1 cellular context compared by ENCODE assay signal in the genomic region with DNA sequence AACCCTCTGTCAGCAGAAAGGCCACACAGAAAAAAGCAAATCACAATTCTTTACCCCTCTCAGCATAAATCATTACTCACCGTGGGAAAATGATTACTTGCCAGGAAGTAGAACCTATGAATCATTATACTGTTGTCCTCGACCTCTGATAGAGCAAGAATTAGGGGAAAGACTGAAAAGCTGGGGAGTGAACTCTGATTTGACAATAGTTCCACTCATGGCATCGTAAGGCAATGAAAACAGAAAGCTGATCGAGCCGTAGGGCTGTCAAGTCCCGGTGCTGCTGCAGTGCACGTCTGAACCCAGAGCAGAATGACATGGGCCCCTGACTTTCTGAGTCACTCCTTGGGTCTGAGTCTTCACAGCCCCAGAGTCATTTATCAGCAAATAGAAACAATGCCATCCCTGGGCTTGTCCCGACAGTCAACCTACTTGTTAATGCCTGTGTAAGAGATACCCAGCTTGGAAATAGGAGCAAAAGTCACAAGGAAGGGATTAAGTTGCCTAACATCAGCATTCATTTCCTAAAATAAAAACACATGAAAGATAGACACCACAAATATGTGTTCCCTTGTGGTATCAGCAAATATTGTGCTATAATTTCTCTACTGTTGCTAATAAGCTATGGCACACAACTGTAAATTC.
A peak's percentile ranks its signal among the peaks of the same experiment; 100 is the strongest.
TF ChIP-seq lines count a peak whose summit lies in the region.

No MANE protein-coding gene starts in this region.

TF ChIP-seq in HEK293, 187 proteins besides CTCF, POLR2A, EP300 and RAD21 (continued from another document and continues in another):
- TF ChIP-seq, protein P1, sequence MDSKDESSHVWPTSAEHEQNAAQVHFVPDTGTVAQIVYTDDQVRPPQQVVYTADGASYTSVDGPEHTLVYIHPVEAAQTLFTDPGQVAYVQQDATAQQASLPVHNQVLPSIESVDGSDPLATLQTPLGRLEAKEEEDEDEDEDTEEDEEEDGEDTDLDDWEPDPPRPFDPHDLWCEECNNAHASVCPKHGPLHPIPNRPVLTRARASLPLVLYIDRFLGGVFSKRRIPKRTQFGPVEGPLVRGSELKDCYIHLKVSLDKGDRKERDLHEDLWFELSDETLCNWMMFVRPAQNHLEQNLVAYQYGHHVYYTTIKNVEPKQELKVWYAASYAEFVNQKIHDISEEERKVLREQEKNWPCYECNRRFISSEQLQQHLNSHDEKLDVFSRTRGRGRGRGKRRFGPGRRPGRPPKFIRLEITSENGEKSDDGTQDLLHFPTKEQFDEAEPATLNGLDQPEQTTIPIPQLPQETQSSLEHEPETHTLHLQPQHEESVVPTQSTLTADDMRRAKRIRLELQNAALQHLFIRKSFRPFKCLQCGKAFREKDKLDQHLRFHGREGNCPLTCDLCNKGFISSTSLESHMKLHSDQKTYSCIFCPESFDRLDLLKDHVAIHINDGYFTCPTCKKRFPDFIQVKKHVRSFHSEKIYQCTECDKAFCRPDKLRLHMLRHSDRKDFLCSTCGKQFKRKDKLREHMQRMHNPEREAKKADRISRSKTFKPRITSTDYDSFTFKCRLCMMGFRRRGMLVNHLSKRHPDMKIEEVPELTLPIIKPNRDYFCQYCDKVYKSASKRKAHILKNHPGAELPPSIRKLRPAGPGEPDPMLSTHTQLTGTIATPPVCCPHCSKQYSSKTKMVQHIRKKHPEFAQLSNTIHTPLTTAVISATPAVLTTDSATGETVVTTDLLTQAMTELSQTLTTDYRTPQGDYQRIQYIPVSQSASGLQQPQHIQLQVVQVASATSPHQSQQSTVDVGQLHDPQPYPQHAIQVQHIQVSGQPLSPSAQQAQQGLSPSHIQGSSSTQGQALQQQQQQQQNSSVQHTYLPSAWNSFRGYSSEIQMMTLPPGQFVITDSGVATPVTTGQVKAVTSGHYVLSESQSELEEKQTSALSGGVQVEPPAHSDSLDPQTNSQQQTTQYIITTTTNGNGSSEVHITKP (tag by site-specific recombination; IDR thresholded peaks at IDR 0.05), result 0 out of 2 replicates have a peak, but pooled peaks have one; percentile 16
- no peak for TF ChIP-seq SALL2 (tag by site-specific recombination; IDR thresholded peaks at IDR 0.05; ENCODE audit: borderline replicate concordance)
- TF ChIP-seq GLI2 (tag by site-specific recombination; IDR thresholded peaks at IDR 0.05; ENCODE audit: borderline replicate concordance, low read depth), result no peak
- TF ChIP-seq ZNF214 (tag by site-specific recombination; IDR thresholded peaks at IDR 0.05; ENCODE audit: borderline replicate concordance), result no peak
- no peak for TF ChIP-seq ZNF248 (tag by site-specific recombination; IDR thresholded peaks at IDR 0.05)
- TF ChIP-seq, protein P2, sequence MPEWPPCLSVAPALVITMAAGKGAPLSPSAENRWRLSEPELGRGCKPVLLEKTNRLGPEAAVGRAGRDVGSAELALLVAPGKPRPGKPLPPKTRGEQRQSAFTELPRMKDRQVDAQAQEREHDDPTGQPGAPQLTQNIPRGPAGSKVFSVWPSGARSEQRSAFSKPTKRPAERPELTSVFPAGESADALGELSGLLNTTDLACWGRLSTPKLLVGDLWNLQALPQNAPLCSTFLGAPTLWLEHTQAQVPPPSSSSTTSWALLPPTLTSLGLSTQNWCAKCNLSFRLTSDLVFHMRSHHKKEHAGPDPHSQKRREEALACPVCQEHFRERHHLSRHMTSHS (tag by site-specific recombination; IDR thresholded peaks at IDR 0.05), result no peak
- TF ChIP-seq, protein P3, sequence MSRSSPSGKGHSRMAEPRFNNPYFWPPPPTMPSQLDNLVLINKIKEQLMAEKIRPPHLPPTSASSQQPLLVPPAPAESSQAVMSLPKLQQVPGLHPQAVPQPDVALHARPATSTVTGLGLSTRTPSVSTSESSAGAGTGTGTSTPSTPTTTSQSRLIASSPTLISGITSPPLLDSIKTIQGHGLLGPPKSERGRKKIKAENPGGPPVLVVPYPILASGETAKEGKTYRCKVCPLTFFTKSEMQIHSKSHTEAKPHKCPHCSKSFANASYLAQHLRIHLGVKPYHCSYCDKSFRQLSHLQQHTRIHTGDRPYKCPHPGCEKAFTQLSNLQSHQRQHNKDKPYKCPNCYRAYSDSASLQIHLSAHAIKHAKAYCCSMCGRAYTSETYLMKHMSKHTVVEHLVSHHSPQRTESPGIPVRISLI (tag by site-specific recombination; IDR thresholded peaks at IDR 0.05), result peak; percentile 77; the same call in 1 of the 2 replicates
- TF ChIP-seq ZNF747 (tag by site-specific recombination; IDR thresholded peaks at IDR 0.05), result no peak
- no peak for TF ChIP-seq ZNF16 (tag by site-specific recombination; IDR thresholded peaks at IDR 0.05; ENCODE audit: low read depth)
- TF ChIP-seq, protein P4, sequence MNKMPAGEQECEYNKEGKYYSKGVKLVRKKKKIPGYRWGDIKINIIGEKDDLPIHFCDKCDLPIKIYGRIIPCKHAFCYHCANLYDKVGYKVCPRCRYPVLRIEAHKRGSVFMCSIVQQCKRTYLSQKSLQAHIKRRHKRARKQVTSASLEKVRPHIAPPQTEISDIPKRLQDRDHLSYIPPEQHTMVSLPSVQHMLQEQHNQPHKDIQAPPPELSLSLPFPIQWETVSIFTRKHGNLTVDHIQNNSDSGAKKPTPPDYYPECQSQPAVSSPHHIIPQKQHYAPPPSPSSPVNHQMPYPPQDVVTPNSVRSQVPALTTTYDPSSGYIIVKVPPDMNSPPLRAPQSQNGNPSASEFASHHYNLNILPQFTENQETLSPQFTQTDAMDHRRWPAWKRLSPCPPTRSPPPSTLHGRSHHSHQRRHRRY (tag by site-specific recombination; IDR thresholded peaks at IDR 0.05), result no peak
- TF ChIP-seq ZNF623 (tag by site-specific recombination; IDR thresholded peaks at IDR 0.05), result no peak
- TF ChIP-seq ZNF341 (tag by site-specific recombination; IDR thresholded peaks at IDR 0.05; ENCODE audit: low read depth), result no peak
- no peak for TF ChIP-seq YY1 (tag by site-specific recombination; IDR thresholded peaks at IDR 0.05)
- no peak for TF ChIP-seq ZNF837 (tag by site-specific recombination; IDR thresholded peaks at IDR 0.05)
- TF ChIP-seq, protein P5, sequence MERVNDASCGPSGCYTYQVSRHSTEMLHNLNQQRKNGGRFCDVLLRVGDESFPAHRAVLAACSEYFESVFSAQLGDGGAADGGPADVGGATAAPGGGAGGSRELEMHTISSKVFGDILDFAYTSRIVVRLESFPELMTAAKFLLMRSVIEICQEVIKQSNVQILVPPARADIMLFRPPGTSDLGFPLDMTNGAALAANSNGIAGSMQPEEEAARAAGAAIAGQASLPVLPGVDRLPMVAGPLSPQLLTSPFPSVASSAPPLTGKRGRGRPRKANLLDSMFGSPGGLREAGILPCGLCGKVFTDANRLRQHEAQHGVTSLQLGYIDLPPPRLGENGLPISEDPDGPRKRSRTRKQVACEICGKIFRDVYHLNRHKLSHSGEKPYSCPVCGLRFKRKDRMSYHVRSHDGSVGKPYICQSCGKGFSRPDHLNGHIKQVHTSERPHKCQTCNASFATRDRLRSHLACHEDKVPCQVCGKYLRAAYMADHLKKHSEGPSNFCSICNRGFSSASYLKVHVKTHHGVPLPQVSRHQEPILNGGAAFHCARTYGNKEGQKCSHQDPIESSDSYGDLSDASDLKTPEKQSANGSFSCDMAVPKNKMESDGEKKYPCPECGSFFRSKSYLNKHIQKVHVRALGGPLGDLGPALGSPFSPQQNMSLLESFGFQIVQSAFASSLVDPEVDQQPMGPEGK (tag by site-specific recombination; IDR thresholded peaks at IDR 0.05), result peak; percentile 59; the same call in 1 of the 2 replicates
- TF ChIP-seq ZNF670 (tag by site-specific recombination; IDR thresholded peaks at IDR 0.05; ENCODE audit: low read depth), result no peak
- no peak for TF ChIP-seq ZNF146 (tag by site-specific recombination; IDR thresholded peaks at IDR 0.05)
- TF ChIP-seq ZNF549 (tag by site-specific recombination; IDR thresholded peaks at IDR 0.05), result no peak
- no peak for TF ChIP-seq ZNF514 (tag by site-specific recombination; IDR thresholded peaks at IDR 0.05)
- no peak for TF ChIP-seq ZNF23 (tag by site-specific recombination; IDR thresholded peaks at IDR 0.05; ENCODE audit: borderline replicate concordance)
- TF ChIP-seq ZSCAN30 (tag by site-specific recombination; IDR thresholded peaks at IDR 0.05), result no peak
- TF ChIP-seq RBAK (tag by site-specific recombination; IDR thresholded peaks at IDR 0.05), result no peak
- no peak for TF ChIP-seq KLF7 (tag by site-specific recombination; IDR thresholded peaks at IDR 0.05; ENCODE audit: borderline replicate concordance)
- no peak for TF ChIP-seq ZNF266 (tag by site-specific recombination; IDR thresholded peaks at IDR 0.05; ENCODE audit: low read depth)
- TF ChIP-seq, protein P6, sequence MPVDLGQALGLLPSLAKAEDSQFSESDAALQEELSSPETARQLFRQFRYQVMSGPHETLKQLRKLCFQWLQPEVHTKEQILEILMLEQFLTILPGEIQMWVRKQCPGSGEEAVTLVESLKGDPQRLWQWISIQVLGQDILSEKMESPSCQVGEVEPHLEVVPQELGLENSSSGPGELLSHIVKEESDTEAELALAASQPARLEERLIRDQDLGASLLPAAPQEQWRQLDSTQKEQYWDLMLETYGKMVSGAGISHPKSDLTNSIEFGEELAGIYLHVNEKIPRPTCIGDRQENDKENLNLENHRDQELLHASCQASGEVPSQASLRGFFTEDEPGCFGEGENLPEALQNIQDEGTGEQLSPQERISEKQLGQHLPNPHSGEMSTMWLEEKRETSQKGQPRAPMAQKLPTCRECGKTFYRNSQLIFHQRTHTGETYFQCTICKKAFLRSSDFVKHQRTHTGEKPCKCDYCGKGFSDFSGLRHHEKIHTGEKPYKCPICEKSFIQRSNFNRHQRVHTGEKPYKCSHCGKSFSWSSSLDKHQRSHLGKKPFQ (tag by site-specific recombination; IDR thresholded peaks at IDR 0.05), result no peak
- no peak for TF ChIP-seq ZNF274 (IDR thresholded peaks at IDR 0.05; ENCODE audit: low read length)
- TF ChIP-seq ZNF274 (tag by site-specific recombination; IDR thresholded peaks at IDR 0.05; ENCODE audit: borderline replicate concordance), result no peak
- TF ChIP-seq ZNF24 (tag by site-specific recombination; IDR thresholded peaks at IDR 0.05), result no peak
- TF ChIP-seq ZNF140 (tag by site-specific recombination; IDR thresholded peaks at IDR 0.05), result no peak
- no peak for TF ChIP-seq ZBTB1 (tag by site-specific recombination; IDR thresholded peaks at IDR 0.05)
- TF ChIP-seq ZNF155 (tag by site-specific recombination; IDR thresholded peaks at IDR 0.05), result no peak
- TF ChIP-seq SP2 (tag by site-specific recombination; IDR thresholded peaks at IDR 0.05), result no peak
- TF ChIP-seq, protein P7, sequence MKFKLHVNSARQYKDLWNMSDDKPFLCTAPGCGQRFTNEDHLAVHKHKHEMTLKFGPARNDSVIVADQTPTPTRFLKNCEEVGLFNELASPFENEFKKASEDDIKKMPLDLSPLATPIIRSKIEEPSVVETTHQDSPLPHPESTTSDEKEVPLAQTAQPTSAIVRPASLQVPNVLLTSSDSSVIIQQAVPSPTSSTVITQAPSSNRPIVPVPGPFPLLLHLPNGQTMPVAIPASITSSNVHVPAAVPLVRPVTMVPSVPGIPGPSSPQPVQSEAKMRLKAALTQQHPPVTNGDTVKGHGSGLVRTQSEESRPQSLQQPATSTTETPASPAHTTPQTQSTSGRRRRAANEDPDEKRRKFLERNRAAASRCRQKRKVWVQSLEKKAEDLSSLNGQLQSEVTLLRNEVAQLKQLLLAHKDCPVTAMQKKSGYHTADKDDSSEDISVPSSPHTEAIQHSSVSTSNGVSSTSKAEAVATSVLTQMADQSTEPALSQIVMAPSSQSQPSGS (tag by site-specific recombination; IDR thresholded peaks at IDR 0.05; ENCODE audit: low read depth), result no peak
- 0 out of 2 replicates have a peak, but pooled peaks have one; percentile 10 for TF ChIP-seq MEIS1 (CRISPR knock-in tag; IDR thresholded peaks at IDR 0.05; ENCODE audit: borderline replicate concordance)
- TF ChIP-seq ZNF2 (tag by site-specific recombination; IDR thresholded peaks at IDR 0.05), result 0 out of 2 replicates have a peak, but pooled peaks have one; percentile 14
- TF ChIP-seq SCRT2 (tag by site-specific recombination; IDR thresholded peaks at IDR 0.05), result peak; percentile 45
- TF ChIP-seq ZNF354C (tag by site-specific recombination; IDR thresholded peaks at IDR 0.05; ENCODE audit: borderline replicate concordance, low read depth), result no peak
- TF ChIP-seq, protein P8, sequence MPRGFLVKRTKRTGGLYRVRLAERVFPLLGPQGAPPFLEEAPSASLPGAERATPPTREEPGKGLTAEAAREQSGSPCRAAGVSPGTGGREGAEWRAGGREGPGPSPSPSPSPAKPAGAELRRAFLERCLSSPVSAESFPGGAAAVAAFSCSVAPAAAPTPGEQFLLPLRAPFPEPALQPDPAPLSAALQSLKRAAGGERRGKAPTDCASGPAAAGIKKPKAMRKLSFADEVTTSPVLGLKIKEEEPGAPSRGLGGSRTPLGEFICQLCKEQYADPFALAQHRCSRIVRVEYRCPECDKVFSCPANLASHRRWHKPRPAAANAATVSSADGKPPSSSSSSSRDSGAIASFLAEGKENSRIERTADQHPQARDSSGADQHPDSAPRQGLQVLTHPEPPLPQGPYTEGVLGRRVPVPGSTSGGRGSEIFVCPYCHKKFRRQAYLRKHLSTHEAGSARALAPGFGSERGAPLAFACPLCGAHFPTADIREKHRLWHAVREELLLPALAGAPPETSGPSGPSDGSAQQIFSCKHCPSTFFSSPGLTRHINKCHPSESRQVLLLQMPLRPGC (tag by site-specific recombination; IDR thresholded peaks at IDR 0.05), result no peak
- no peak for TF ChIP-seq ZNF707 (tag by site-specific recombination; IDR thresholded peaks at IDR 0.05)
- TF ChIP-seq ZNF610 (tag by site-specific recombination; IDR thresholded peaks at IDR 0.05; ENCODE audit: borderline replicate concordance), result no peak
- no peak for TF ChIP-seq ZFP41 (tag by site-specific recombination; IDR thresholded peaks at IDR 0.05; ENCODE audit: borderline replicate concordance)
- peak; percentile 58 for TF ChIP-seq ZXDB (tag by site-specific recombination; IDR thresholded peaks at IDR 0.05)
- no peak for TF ChIP-seq ZNF658 (tag by site-specific recombination; IDR thresholded peaks at IDR 0.05)
- TF ChIP-seq ZNF221 (tag by site-specific recombination; IDR thresholded peaks at IDR 0.05; ENCODE audit: borderline replicate concordance), result no peak
- TF ChIP-seq ZNF48 (tag by site-specific recombination; IDR thresholded peaks at IDR 0.05), result no peak
- peak; percentile 34; the same call in 1 of the 2 replicates for TF ChIP-seq ZBTB20 (tag by site-specific recombination; IDR thresholded peaks at IDR 0.05)
- TF ChIP-seq ZNF664 (tag by site-specific recombination; IDR thresholded peaks at IDR 0.05), result no peak
- no peak for TF ChIP-seq ZNF621 (tag by site-specific recombination; IDR thresholded peaks at IDR 0.05)
- TF ChIP-seq ZEB2 (tag by site-specific recombination; IDR thresholded peaks at IDR 0.05), result peak; percentile 70
- no peak for TF ChIP-seq ZNF571 (tag by site-specific recombination; IDR thresholded peaks at IDR 0.05)
- TF ChIP-seq ZNF843 (tag by site-specific recombination; IDR thresholded peaks at IDR 0.05), result no peak
- no peak for TF ChIP-seq REPIN1 (tag by site-specific recombination; IDR thresholded peaks at IDR 0.05; ENCODE audit: low read depth)
- TF ChIP-seq ZNF394 (tag by site-specific recombination; IDR thresholded peaks at IDR 0.05; ENCODE audit: borderline replicate concordance), result 0 out of 2 replicates have a peak, but pooled peaks have one; percentile 35
